8 cellular contexts compared by ENCODE assay signal in genomic region chr2:231601356-231602229, GRCh38. TPM values are rescaled to one million over a fixed set of nuclear protein-coding genes. Genes with fewer than 3 reads are reported as not detected.
DNase-seq lines count a peak whose midpoint lies in the region; ATAC-seq, FAIRE-seq and TF ChIP-seq lines count a peak whose summit lies in the region.

No MANE protein-coding gene starts in this region.

- no peaks in the 10 kb centered on the region for H3K9me3 ChIP-seq in H1 (ENCODE audit: insufficient read depth in 2 of 2, low read depth in 1 of 2, low read length in 1 of 2)
- no peaks in the 10 kb centered on the region for H3K9me3 ChIP-seq in mucosa of descending colon

- peak overlapping the region; percentile 97; the same call in 1 of the 2 replicates for H2BK20ac ChIP-seq in H1 (ENCODE audit: low read length)

- no peak overlapping the region for H3K56ac ChIP-seq in H1 (replicated peaks; ENCODE audit: insufficient read length, low read depth, low read length)

- no peak overlapping the region for H3K14ac ChIP-seq in H1 (ENCODE audit: insufficient read length)

- peaks cover 5% of the 10 kb centered on the region; the same call in 1 of the 2 replicates for H3K23me2 ChIP-seq in H1 (ENCODE audit: low read depth, low read length)

- no peak overlapping the region for H3K27ac ChIP-seq in H1 (ENCODE audit: low read depth, low read length)

- no peaks in the 10 kb centered on the region for H3K27me3 ChIP-seq in H1 (replicated peaks in 1 of 4; ENCODE audit: control insufficient read depth in 3 of 4, extremely low read depth in 1 of 4, insufficient read depth in 3 of 4, low read length in 3 of 4)

- H3K4ac ChIP-seq in H1 (replicated peaks; ENCODE audit: insufficient read length, low read depth, low read length) = no peak overlapping the region

- H3K18ac ChIP-seq in H1 (ENCODE audit: extremely low read depth, low read length) = no peak overlapping the region; the same call in 1 of the 2 replicates

- no peak overlapping the region for H4K91ac ChIP-seq in H1 (replicated peaks; ENCODE audit: insufficient read length, low read length)

- H3K36me3 ChIP-seq in H1 (ENCODE audit: control insufficient read depth in 2 of 4, insufficient read depth in 4 of 4, low read length in 3 of 4) (no peaks in the 10 kb centered on the region), mucosa of descending colon (ENCODE audit: low read depth) (no peaks in the 10 kb centered on the region)

- H3K4me2 ChIP-seq in H1 (ENCODE audit: insufficient read depth in 1 of 2, low read depth in 2 of 2, low read length in 2 of 2) = no peak overlapping the region

- peak; percentile 70 to 79 for TF ChIP-seq RAD21 in H1 (IDR thresholded peaks at IDR 0.05 in 1 of 2, conservative IDR thresholded peaks at IDR 0.05 in 1 of 2; ENCODE audit: low read depth in 2 of 2, low read length in 2 of 2)

- no peaks in the 10 kb centered on the region for H3K79me1 ChIP-seq in H1 (ENCODE audit: low read depth, low read length)

- H2BK12ac ChIP-seq in H1 (ENCODE audit: low read depth, low read length) = no peak overlapping the region

- H3K9ac ChIP-seq in H1 (replicated peaks in 1 of 4; ENCODE audit: extremely low read depth in 1 of 4, low read depth in 3 of 4, low read length in 3 of 4) = peak overlapping the region in 1 of 4 experiments; percentile 13; a peak in 2 of 7 replicates

- CTCF ChIA-PET in H1 (lab: Charles Lee; ENCODE audit: partially characterized antibody) = interaction anchor here (0.6 to 19.8 kb wide), 44 partner anchors 9 to 984 kb away, joined by 3 to 368 read pairs (median 5); partner anchors contain the start of genes NMUR1 and TEX44

- no peak for TF ChIP-seq EP300 in H1 (IDR thresholded peaks at IDR 0.05; ENCODE audit: borderline replicate concordance in 1 of 2, low read depth in 2 of 2, low read length in 2 of 2)

- peak; percentile 96 for FAIRE-seq in H1 (lab: Jason Lieb, UNC)

- no peaks in the 10 kb centered on the region for H3K79me2 ChIP-seq in H1 (ENCODE audit: control insufficient read depth in 1 of 2, insufficient read depth in 2 of 2, low read length in 2 of 2)

- no peak overlapping the region for H2BK5ac ChIP-seq in H1 (ENCODE audit: low read depth, low read length)

- intact Hi-C loops in mucosa of descending colon (cut with DNase I, micrococcal nuclease) = no loop called here

- peaks cover 6 to 29% (median 21%) of the 10 kb centered on the region in 4 experiments for H3K4me1 ChIP-seq in H1 (replicated peaks in 1 of 4; ENCODE audit: control insufficient read depth in 3 of 4, insufficient read depth in 4 of 4, low read length in 3 of 4)
- H3K4me1 ChIP-seq in mucosa of descending colon (ENCODE audit: low read depth) = peaks cover 6% of the 10 kb centered on the region

- no peak for TF ChIP-seq POLR2A in H1 (IDR thresholded peaks at IDR 0.05; ENCODE audit: control extremely low read depth in 1 of 2, low read depth in 2 of 2, low read length in 2 of 2)

- H2AK5ac ChIP-seq in H1 (ENCODE audit: low read depth, low read length) = no peak overlapping the region

- TF ChIP-seq CTCF in H1 (IDR thresholded peaks at IDR 0.05; ENCODE audit: control extremely low read depth in 1 of 3, insufficient read depth in 1 of 3, low read depth in 1 of 3, low read length in 3 of 3) = peak in 2 of 3 experiments; percentile 88 to 90; a peak in 3 of 4 replicates
- TF ChIP-seq CTCF in mucosa of descending colon (IDR thresholded peaks at IDR 0.05) = peak; percentile 80

- peak overlapping the region; percentile 37; the same call in 1 of the 2 replicates for H2AFZ ChIP-seq in H1 (ENCODE audit: low read length)

- no peaks in the 10 kb centered on the region for H4K20me1 ChIP-seq in H1 (replicated peaks in 1 of 2; ENCODE audit: control insufficient read depth in 1 of 2, insufficient read depth in 2 of 2, low read length in 2 of 2)

- 31% methylated on average over 12 of the region's 12 CpGs; no CpG with 5 or more reads in 1 of the 2 experiments for WGBS in H1 (ENCODE audit: extremely low coverage in 1 of 2, insufficient coverage in 1 of 2, insufficient read length in 1 of 2, insufficient replicate concordance in 2 of 2, low coverage in 1 of 2, low lambda C conversion rate in 2 of 2, missing lambda C conversion rate in 1 of 2), 2 experiments

- no peak overlapping the region for H2BK15ac ChIP-seq in H1 (ENCODE audit: low read length)

- no peak overlapping the region for H3K4me3 ChIP-seq in H1 (ENCODE audit: extremely low read depth in 1 of 4, insufficient read depth in 2 of 4, low read depth in 3 of 4, low read length in 4 of 4)
- no peak overlapping the region for H3K4me3 ChIP-seq in mucosa of descending colon

- no peak overlapping the region for H4K8ac ChIP-seq in H1 (ENCODE audit: extremely low read depth, insufficient read depth, low read length)

- H2BK120ac ChIP-seq in H1 (replicated peaks; ENCODE audit: low read depth, low read length) = no peak overlapping the region

- ATAC-seq in HG03460 (IDR thresholded peaks at IDR 0.05; ENCODE audit: unreplicated experiment) (peak; percentile 29), mucosa of descending colon (peak; percentile 50), HG02763 (IDR thresholded peaks at IDR 0.05; ENCODE audit: unreplicated experiment) (no peak)

- H3K23ac ChIP-seq in H1 (ENCODE audit: insufficient read length) = no peak overlapping the region

- DNase-seq in DMS53 treated with DMSO at 0.1 percent for 48 hours (lab: John Stamatoyannopoulos, UW; ENCODE audit: unreplicated experiment) = peak; percentile 39
- peak; percentile 54 for DNase-seq in NOMO-1 treated with dmso at 0.1 percent for 144 hours (lab: John Stamatoyannopoulos, UW; ENCODE audit: unreplicated experiment)
- peak; percentile 57 to 60 for DNase-seq in activated CD8-positive, alpha-beta memory T cell treated with anti-CD3 and anti-CD28 coated beads for 4 hours (ENCODE audit: low read depth in 2 of 2)
- peak; percentile 86 to 93 for DNase-seq in H1 (ENCODE audit: low read depth in 1 of 2, low spot score in 2 of 2)
- peak; percentile 85 to 96 (median 88) for DNase-seq in mucosa of descending colon
- peak; percentile 59 to 65 for DNase-seq in stimulated activated CD8-positive, alpha-beta memory T cell treated with anti-CD3 and anti-CD28 coated beads, Interleukin-4, amount 100 ng/mL, for 1 hour (ENCODE audit: low read depth in 2 of 2, low spot score in 1 of 2)

- POLR2A ChIA-PET in H1 (lab: Charles Lee; ENCODE audit: partially characterized antibody) = interaction anchor here (0.7 to 1.2 kb wide), 10 partner anchors 11 to 113 kb away, joined by 3 to 5 read pairs (median 3); no protein-coding TSS in a partner anchor

- no peak overlapping the region for H4K5ac ChIP-seq in H1 (ENCODE audit: insufficient read length, low read depth, low read length)

TF ChIP-seq in H1, 55 proteins besides CTCF, POLR2A, EP300 and RAD21:
- TF ChIP-seq ATF3 (IDR thresholded peaks at IDR 0.05; ENCODE audit: insufficient read depth, low read depth, low read length) = no peak
- no peak for TF ChIP-seq BRCA1 (IDR thresholded peaks at IDR 0.05; ENCODE audit: low read depth, low read length)
- TF ChIP-seq JUND (IDR thresholded peaks at IDR 0.05; ENCODE audit: low read length) = 0 out of 2 replicates have a peak, but pooled peaks have one; percentile 8
- TF ChIP-seq NANOG (IDR thresholded peaks at IDR 0.05; ENCODE audit: insufficient read depth, low read depth, low read length, poor library complexity, severe bottlenecking) = no peak
- TF ChIP-seq SUZ12 (IDR thresholded peaks at IDR 0.05; ENCODE audit: low read length) = no peak
- no peak for TF ChIP-seq HDAC6 (IDR thresholded peaks at IDR 0.05; ENCODE audit: low read depth, low read length)
- no peak for TF ChIP-seq CHD2 (IDR thresholded peaks at IDR 0.05; ENCODE audit: low read length)
- TF ChIP-seq TEAD4 (IDR thresholded peaks at IDR 0.05; ENCODE audit: low read depth, low read length) = peak; percentile 69; the same call in 1 of the 2 replicates
TF ChIP-seq in H1: peak in this region for 2.

RNA-seq across cellular contexts. Expression of gene TEX44, which starts 8.9 kb away (rescaled TPM):
- total RNA-seq in H1 (2021; fragmentation: NEBNext Ultra II Directional; extraction: Animal tissue kit (Norgen Biotek cat#: 25700)) = not detected in 2 replicates
- 0.06 TPM in 1 of 2 replicates, not detected in the other for polyA plus RNA-seq in H1 (2011; rRNA removed)
- not detected for polyA plus RNA-seq in H1 (2011; cell fraction: cytosol; rRNA removed)
- polyA plus RNA-seq in H1 (2011; cell fraction: nucleus; rRNA removed) = not detected
- polyA plus RNA-seq in H1 (2012, experiment 1 of 2) = not detected in 4 replicates
- polyA plus RNA-seq in H1 (2012, experiment 2 of 2) = not detected
- polyA plus RNA-seq in H1 (2013, experiment 1 of 2) = not detected
- polyA plus RNA-seq in H1 (2013, experiment 2 of 2) = not detected
- not detected in 2 replicates for polyA minus RNA-seq in H1 (2011; rRNA and poly(A)+ RNA removed)
- not detected for polyA minus RNA-seq in H1 (2011; cell fraction: cytosol; rRNA and poly(A)+ RNA removed)
- not detected for polyA minus RNA-seq in H1 (2011; cell fraction: nucleus; rRNA and poly(A)+ RNA removed)
- total RNA-seq in mucosa of descending colon = not detected

Comparison
In these comparisons a context has a peak if more than half of its experiments do, and no peak if none do; other contexts are left out.
1. DNase-seq: peak in every context shown above with its lines; median percentile 90 in H1; 88 in mucosa of descending colon; 62 in stimulated activated CD8-positive, alpha-beta memory T cell treated with anti-CD3 and anti-CD28 coated beads, Interleukin-4, amount 100 ng/mL, for 1 hour; 58 in activated CD8-positive, alpha-beta memory T cell treated with anti-CD3 and anti-CD28 coated beads for 4 hours; 54 in NOMO-1 treated with dmso at 0.1 percent for 144 hours; 39 in DMS53 treated with DMSO at 0.1 percent for 48 hours.